ENCODE assay signal across 8 cellular contexts in genomic region chr11:119030029-119030328, GRCh38. TPM values are rescaled to one million over a fixed set of nuclear protein-coding genes. Genes with fewer than 3 reads are reported as not detected.
DNase-seq lines count a peak whose midpoint lies in the region; ATAC-seq and TF ChIP-seq lines count a peak whose summit lies in the region.

No MANE protein-coding gene starts in this region.

- H3K36me3 ChIP-seq in iPS-18a (ENCODE audit: control insufficient read depth, low read depth, low read length) = peaks cover 17% of the 10 kb centered on the region

- DNase-seq in activated CD8-positive, alpha-beta T cell treated with anti-CD3 and anti-CD28 coated beads, Interleukin-2, amount 10 ng/mL, durations not matched to agents 7 days and 5 days = peak; percentile 26
- peak in 1 of 2 donors; percentile 56 for DNase-seq in stimulated activated naive CD8-positive, alpha-beta T cell treated with anti-CD3 and anti-CD28 coated beads, Interleukin-15, amount 100 ng/mL, for 72 hours
- no peak for DNase-seq in cerebellar cortex (ENCODE audit: low spot score)
- DNase-seq in ecto neural progenitor cell (ENCODE audit: low spot score) = no peak
- no peak for DNase-seq in omental fat pad (ENCODE audit: low spot score)

- H3K4me3 Mint-ChIP-seq in activated CD8-positive, alpha-beta T cell treated with anti-CD3 and anti-CD28 coated beads, Interleukin-2, amount 10 ng/mL, durations not matched to agents 7 days and 5 days = peak overlapping the region; percentile 65
- H3K4me3 Mint-ChIP-seq in stimulated activated naive CD8-positive, alpha-beta T cell treated with anti-CD3 and anti-CD28 coated beads, Interleukin-15, amount 100 ng/mL, for 72 hours = peak overlapping the region; percentile 77 to 91

- peak; percentile 14 for ATAC-seq in GM19023 (IDR thresholded peaks at IDR 0.05; ENCODE audit: unreplicated experiment)
- peak; percentile 11 for ATAC-seq in HG02938 (IDR thresholded peaks at IDR 0.05; ENCODE audit: unreplicated experiment)
- peak; percentile 5 for ATAC-seq in activated CD8-positive, alpha-beta T cell treated with anti-CD3 and anti-CD28 coated beads, Interleukin-2, amount 10 ng/mL, durations not matched to agents 7 days and 5 days
- peak; percentile 68 for ATAC-seq in stimulated activated naive CD8-positive, alpha-beta T cell treated with anti-CD3 and anti-CD28 coated beads, Interleukin-15, amount 100 ng/mL, for 72 hours
- no peak for ATAC-seq in omental fat pad (ENCODE audit: low FRiP score)

- no peaks in the 10 kb centered on the region for H3K27me3 Mint-ChIP-seq in activated CD8-positive, alpha-beta T cell treated with anti-CD3 and anti-CD28 coated beads, Interleukin-2, amount 10 ng/mL, durations not matched to agents 7 days and 5 days (ENCODE audit: low read depth)
- H3K27me3 Mint-ChIP-seq in stimulated activated naive CD8-positive, alpha-beta T cell treated with anti-CD3 and anti-CD28 coated beads, Interleukin-15, amount 100 ng/mL, for 72 hours = no peaks in the 10 kb centered on the region

- H3K27ac ChIP-seq in iPS-18a (ENCODE audit: low read length) = no peak overlapping the region

- no peaks in the 10 kb centered on the region for H3K9me3 ChIP-seq in iPS-18a (ENCODE audit: control insufficient read depth, low read depth, low read length)

- peak overlapping the region; percentile 54 for H3K27ac Mint-ChIP-seq in activated CD8-positive, alpha-beta T cell treated with anti-CD3 and anti-CD28 coated beads, Interleukin-2, amount 10 ng/mL, durations not matched to agents 7 days and 5 days
- H3K27ac Mint-ChIP-seq in stimulated activated naive CD8-positive, alpha-beta T cell treated with anti-CD3 and anti-CD28 coated beads, Interleukin-15, amount 100 ng/mL, for 72 hours = peak overlapping the region; percentile 23 to 66

- POLR2A ChIA-PET in activated CD8-positive, alpha-beta T cell treated with anti-CD3 and anti-CD28 coated beads, Interleukin-2, amount 10 ng/mL, durations not matched to agents 7 days and 5 days (lab: Charles Lee) = interaction anchor here (0.5 to 3.2 kb wide), 6 partner anchors 11 to 65 kb away, joined by 3 to 34 read pairs (median 7); partner anchors contain the start of genes CENATAC, RPS25, TRAPPC4 and VPS11

- no peaks in the 10 kb centered on the region for H3K4me1 ChIP-seq in iPS-18a (ENCODE audit: control insufficient read depth, low read depth, low read length)

- H3K9ac ChIP-seq in iPS-18a (ENCODE audit: low read length) = peak overlapping the region; percentile 88

- H3K9me3 Mint-ChIP-seq in activated CD8-positive, alpha-beta T cell treated with anti-CD3 and anti-CD28 coated beads, Interleukin-2, amount 10 ng/mL, durations not matched to agents 7 days and 5 days (ENCODE audit: insufficient read depth) = no peaks in the 10 kb centered on the region
- H3K9me3 Mint-ChIP-seq in stimulated activated naive CD8-positive, alpha-beta T cell treated with anti-CD3 and anti-CD28 coated beads, Interleukin-15, amount 100 ng/mL, for 72 hours = no peaks in the 10 kb centered on the region

- no peaks in the 10 kb centered on the region for H3K27me3 ChIP-seq in iPS-18a (ENCODE audit: control insufficient read depth, insufficient read depth, low read length)

- H3K4me3 ChIP-seq in iPS-18a (ENCODE audit: low read length) = peak overlapping the region; percentile 86

- H3K36me3 Mint-ChIP-seq in activated CD8-positive, alpha-beta T cell treated with anti-CD3 and anti-CD28 coated beads, Interleukin-2, amount 10 ng/mL, durations not matched to agents 7 days and 5 days (ENCODE audit: low read depth) = peaks cover 18% of the 10 kb centered on the region

- H3K4me1 Mint-ChIP-seq in activated CD8-positive, alpha-beta T cell treated with anti-CD3 and anti-CD28 coated beads, Interleukin-2, amount 10 ng/mL, durations not matched to agents 7 days and 5 days (ENCODE audit: low read depth) = peaks cover 24% of the 10 kb centered on the region
- H3K4me1 Mint-ChIP-seq in stimulated activated naive CD8-positive, alpha-beta T cell treated with anti-CD3 and anti-CD28 coated beads, Interleukin-15, amount 100 ng/mL, for 72 hours = peaks cover 51% of the 10 kb centered on the region

- CTCF ChIA-PET in activated CD8-positive, alpha-beta T cell treated with anti-CD3 and anti-CD28 coated beads, Interleukin-2, amount 10 ng/mL, durations not matched to agents 7 days and 5 days (lab: Charles Lee) = interaction anchor here (0.5 to 3.0 kb wide), 9 partner anchors 11 to 177 kb away, joined by 3 to 12 read pairs (median 7); partner anchors contain the start of genes CBL, CENATAC, HYOU1 and RPS25

- no peak for TF ChIP-seq CTCF in omental fat pad (IDR thresholded peaks at IDR 0.05)

RNA-seq across cellular contexts. Expression of gene SLC37A4, which starts 0.7 kb away (rescaled TPM):
- 10 to 100 TPM; 22.4 to 26.6 TPM for total RNA-seq in activated CD8-positive, alpha-beta T cell treated with anti-CD3 and anti-CD28 coated beads, Interleukin-2, amount 10 ng/mL, durations not matched to agents 7 days and 5 days
- total RNA-seq in omental fat pad = 10 to 100 TPM; 11.6 to 18.4 (median 14.0) TPM

RNA-seq across cellular contexts. Expression of gene TRAPPC4, which starts 11.4 kb away (rescaled TPM):
- 10 to 100 TPM; 58.6 to 65.0 TPM for total RNA-seq in activated CD8-positive, alpha-beta T cell treated with anti-CD3 and anti-CD28 coated beads, Interleukin-2, amount 10 ng/mL, durations not matched to agents 7 days and 5 days
- 10 to 100 TPM; 43.2 to 61.7 (median 51.4) TPM for total RNA-seq in omental fat pad

RNA-seq across cellular contexts. Expression of gene RPS25, which starts 11.8 kb away (rescaled TPM):
- 1,000 to 10,000 TPM; 1,115 to 1,170 TPM for total RNA-seq in activated CD8-positive, alpha-beta T cell treated with anti-CD3 and anti-CD28 coated beads, Interleukin-2, amount 10 ng/mL, durations not matched to agents 7 days and 5 days
- 1,000 to 10,000 TPM; 1,426 to 2,619 (median 2,025) TPM for total RNA-seq in omental fat pad

RNA-seq across cellular contexts. Expression of gene HYOU1, which starts 27.0 kb away (rescaled TPM):
- 100 to 1,000 TPM; 133 to 135 TPM for total RNA-seq in activated CD8-positive, alpha-beta T cell treated with anti-CD3 and anti-CD28 coated beads, Interleukin-2, amount 10 ng/mL, durations not matched to agents 7 days and 5 days
- total RNA-seq in omental fat pad = 10 to 100 TPM; 43.5 to 94.4 (median 63.7) TPM

RNA-seq across cellular contexts. Expression of gene CENATAC, which starts 32.0 kb away (rescaled TPM):
- 10 to 100 TPM; 39.3 to 41.1 TPM for total RNA-seq in activated CD8-positive, alpha-beta T cell treated with anti-CD3 and anti-CD28 coated beads, Interleukin-2, amount 10 ng/mL, durations not matched to agents 7 days and 5 days
- total RNA-seq in omental fat pad = 10 to 100 TPM; 36.9 to 66.9 (median 50.9) TPM
